ENCODE assay signal across 1 cellular context in the genomic region with DNA sequence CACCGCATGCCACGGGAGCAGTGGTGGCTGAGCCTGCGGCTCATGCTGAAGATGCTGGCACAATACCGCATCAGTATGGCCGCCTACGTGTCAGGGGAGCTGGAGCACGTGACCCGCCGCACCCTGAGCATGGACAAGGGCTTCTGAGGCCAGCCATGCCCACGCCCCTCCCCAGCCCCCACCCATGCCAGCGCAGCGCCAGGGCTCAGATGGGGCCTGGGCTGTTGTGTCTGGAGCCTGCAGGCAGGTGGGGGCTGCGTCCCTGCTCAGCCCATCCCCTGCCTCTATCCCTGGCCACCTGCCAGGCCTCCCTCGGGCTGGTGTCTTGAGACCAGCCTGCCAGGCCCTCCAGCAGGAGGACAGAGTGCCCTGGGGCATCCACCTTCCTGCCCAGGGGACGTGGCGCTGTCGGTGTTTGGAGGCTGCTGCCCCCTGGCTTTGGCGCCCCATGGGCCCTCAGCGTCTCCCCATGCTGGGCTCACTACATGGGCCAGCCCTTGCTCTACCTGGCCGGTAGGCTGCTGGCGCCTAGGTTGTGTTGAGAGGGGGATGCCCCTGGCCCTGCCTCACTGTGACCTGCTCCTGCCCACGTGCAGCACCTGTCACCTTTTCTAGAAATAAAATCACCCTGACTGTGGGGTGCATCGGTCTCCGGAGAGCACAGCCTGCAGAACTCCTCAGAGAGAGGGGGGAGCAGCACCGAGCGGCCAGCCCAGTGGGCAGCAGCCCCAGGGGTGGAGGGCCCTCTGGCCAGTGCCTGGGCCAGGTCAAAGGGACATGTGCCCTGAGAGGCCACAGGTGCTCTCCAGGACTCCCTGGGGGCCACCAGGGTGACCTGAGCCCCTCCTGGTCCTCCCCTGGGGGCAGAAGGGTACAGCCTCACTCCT.
TF ChIP-seq lines count a peak whose summit lies in the region.

No MANE protein-coding gene starts in this region.

TF ChIP-seq in IMR-90, 13 proteins besides CTCF, POLR2A, EP300 and RAD21:
- TF ChIP-seq ELK1 (IDR thresholded peaks at IDR 0.05; ENCODE audit: borderline replicate concordance, low read depth, low read length) (no peak), USF2 (IDR thresholded peaks at IDR 0.05; ENCODE audit: low read depth, low read length) (no peak), MAZ (IDR thresholded peaks at IDR 0.05; ENCODE audit: borderline replicate concordance, low read depth, low read length) (no peak), RCOR1 (IDR thresholded peaks at IDR 0.05; ENCODE audit: insufficient replicate concordance, low read length) (no peak), RFX5 (IDR thresholded peaks at IDR 0.05; ENCODE audit: low read depth, low read length) (no peak), CEBPB (IDR thresholded peaks at IDR 0.05; ENCODE audit: low read depth, low read length) (no peak), SMC3 (IDR thresholded peaks at IDR 0.05; ENCODE audit: low read depth, low read length) (no peak), NFE2L2 (IDR thresholded peaks at IDR 0.05; ENCODE audit: low read depth, low read length) (no peak), MAFK (IDR thresholded peaks at IDR 0.05; ENCODE audit: low read depth, low read length) (no peak)
